ENCODE assay signal across 8 cellular contexts in genomic region chr13:96075953-96076543, GRCh38. TPM values are rescaled to one million over a fixed set of nuclear protein-coding genes. Genes with fewer than 3 reads are reported as not detected.
A peak's percentile ranks its signal among the peaks of the same experiment; 100 is the strongest.
DNase-seq lines count a peak whose midpoint lies in the region; ATAC-seq and TF ChIP-seq lines count a peak whose summit lies in the region.

No MANE protein-coding gene starts in this region.

- no peaks in the 10 kb centered on the region for H3K9me3 Mint-ChIP-seq in WTC11

- peaks cover 12% of the 10 kb centered on the region for H3K4me1 Mint-ChIP-seq in WTC11

- peak; percentile 55 for ATAC-seq in HG02852 (IDR thresholded peaks at IDR 0.05; ENCODE audit: unreplicated experiment)
- ATAC-seq in WTC11 = no peak
- ATAC-seq in HG03280 (IDR thresholded peaks at IDR 0.05; ENCODE audit: unreplicated experiment) = no peak

- no peak overlapping the region for H3K4me3 Mint-ChIP-seq in WTC11

- no peak overlapping the region for H3K27ac Mint-ChIP-seq in WTC11

- peak; percentile 7 for DNase-seq in GM04504 (ENCODE audit: low read depth)
- DNase-seq in WTC11 (ENCODE audit: low spot score) = no peak
- DNase-seq in midbrain (lab: John Stamatoyannopoulos, UW) = peak; percentile 1
- no peak for DNase-seq in effector memory CD4-positive, alpha-beta T cell
- no peak for DNase-seq in stimulated activated CD4-positive, alpha-beta T cell treated with anti-CD3 and anti-CD28 coated beads, Interleukin-15, amount 100 ng/mL, for 24 hours
- DNase-seq in GOT3 (lab: John Stamatoyannopoulos, UW) = no peak

- H3K27ac ChIP-seq in effector memory CD4-positive, alpha-beta T cell (ENCODE audit: insufficient read depth, low read length, poor library complexity, severe bottlenecking) = no peak overlapping the region

- CTCF ChIA-PET in WTC11 (lab: Charles Lee) = interaction anchor here (1.7 kb wide), 1 partner anchor 56 kb away, joined by 5 read pairs; no protein-coding TSS in a partner anchor

- no peaks in the 10 kb centered on the region for H3K9me3 ChIP-seq in effector memory CD4-positive, alpha-beta T cell (ENCODE audit: control insufficient read depth, low read length)

- POLR2A ChIA-PET in WTC11 (lab: Charles Lee) = no interaction called here

- H3K36me3 Mint-ChIP-seq in WTC11 = no peaks in the 10 kb centered on the region

- no peaks in the 10 kb centered on the region for H3K27me3 Mint-ChIP-seq in WTC11 (ENCODE audit: low read depth)

- H3K27me3 ChIP-seq in effector memory CD4-positive, alpha-beta T cell (replicated peaks; ENCODE audit: control insufficient read depth, insufficient read depth, low read length, poor library complexity, severe bottlenecking) = no peaks in the 10 kb centered on the region

- H3K4me1 ChIP-seq in effector memory CD4-positive, alpha-beta T cell (ENCODE audit: control insufficient read depth, insufficient read depth, low read length, poor library complexity, severe bottlenecking) = no peaks in the 10 kb centered on the region

- H3K36me3 ChIP-seq in effector memory CD4-positive, alpha-beta T cell (ENCODE audit: control insufficient read depth, insufficient read depth, low read length) = no peaks in the 10 kb centered on the region

- TF ChIP-seq CTCF in WTC11 (IDR thresholded peaks at IDR 0.05) = peak; percentile 39

- H3K4me3 ChIP-seq in effector memory CD4-positive, alpha-beta T cell (ENCODE audit: insufficient read depth, low read depth, low read length, poor library complexity, severe bottlenecking) = no peak overlapping the region

TF ChIP-seq in WTC11, 78 proteins besides CTCF, POLR2A, EP300 and RAD21 (continues in another document):
- TF ChIP-seq E2F4 (CRISPR knock-in tag; IDR thresholded peaks at IDR 0.05; ENCODE audit: borderline replicate concordance, low read depth) = no peak
- TF ChIP-seq ZNF121 (CRISPR knock-in tag; IDR thresholded peaks at IDR 0.05) = no peak
- no peak for TF ChIP-seq ZNF532 (CRISPR knock-in tag; IDR thresholded peaks at IDR 0.05; ENCODE audit: borderline replicate concordance)
- TF ChIP-seq PREB (CRISPR knock-in tag; IDR thresholded peaks at IDR 0.05; ENCODE audit: borderline replicate concordance) = no peak
- TF ChIP-seq ZNF317 (CRISPR knock-in tag; IDR thresholded peaks at IDR 0.05; ENCODE audit: borderline replicate concordance, low read depth) = no peak
- TF ChIP-seq PRDM15 (CRISPR knock-in tag; IDR thresholded peaks at IDR 0.05) = no peak
- TF ChIP-seq ZNF425 (CRISPR knock-in tag; conservative IDR thresholded peaks at IDR 0.05) = no peak
- no peak for TF ChIP-seq HMGA2 (CRISPR knock-in tag; IDR thresholded peaks at IDR 0.05)
- TF ChIP-seq MXD4 (CRISPR knock-in tag; IDR thresholded peaks at IDR 0.05; ENCODE audit: borderline replicate concordance) = no peak

RNA-seq across cellular contexts. Expression of gene HS6ST3, which starts 13.9 kb away (rescaled TPM):
- total RNA-seq in WTC11 (2021) = 1.2 to 1.4 TPM (median 1.3 TPM) in 3 replicates

RNA-seq across cellular contexts. Expression of gene UGGT2, which starts 22.8 kb away (rescaled TPM):
- total RNA-seq in WTC11 (2021) = 31.1 to 32.3 TPM (median 32.0 TPM) in 3 replicates

Comparison
In these comparisons a context has a peak if more than half of its experiments do, and no peak if none do; other contexts are left out.
1. DNase-seq: peak in GM04504 (single experiment) and midbrain (single experiment); none in WTC11 (single experiment), effector memory CD4-positive, alpha-beta T cell (0 of 3), stimulated activated CD4-positive, alpha-beta T cell treated with anti-CD3 and anti-CD28 coated beads, Interleukin-15, amount 100 ng/mL, for 24 hours (single experiment) and GOT3 (single experiment).